ENCODE assay signal across 10 cellular contexts in the genomic region with DNA sequence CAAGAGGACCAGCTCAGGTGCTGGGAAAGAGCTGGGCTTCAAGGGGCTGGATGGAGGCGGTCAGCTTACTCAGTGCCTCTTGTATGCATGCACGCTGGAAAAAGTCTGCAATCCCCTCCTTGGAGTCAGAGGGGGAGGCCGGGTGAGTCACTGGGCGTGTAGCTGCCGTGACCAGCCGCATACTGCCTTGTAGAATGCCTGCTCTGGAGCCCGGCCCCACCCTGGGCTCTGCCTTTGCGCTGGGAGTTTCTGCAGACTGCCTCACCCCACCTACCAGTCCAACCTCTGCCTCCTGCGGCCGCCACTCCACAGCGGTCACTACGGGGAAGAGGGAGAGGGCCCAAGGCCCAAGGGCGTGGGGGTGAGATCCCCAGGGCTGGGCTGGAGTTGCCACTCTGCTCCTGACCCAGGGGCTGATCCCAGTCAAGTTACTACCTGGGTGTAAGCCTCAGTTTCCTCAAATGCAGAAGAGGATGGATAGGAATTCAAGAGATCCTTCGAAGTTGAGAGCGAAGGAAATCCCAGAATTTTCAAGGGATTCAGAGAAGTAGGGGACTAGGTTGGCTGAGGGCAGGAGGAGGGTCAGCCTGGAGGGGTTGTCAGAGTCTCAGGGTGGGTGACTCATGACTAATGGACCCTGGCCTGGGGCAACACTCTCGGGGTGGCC. TPM values are rescaled to one million over a fixed set of nuclear protein-coding genes. Genes with fewer than 3 reads are reported as not detected.
DNase-seq lines count a peak whose midpoint lies in the region; ATAC-seq and TF ChIP-seq lines count a peak whose summit lies in the region.
"Had no signal": no experiment of that assay in that cellular context is flagged by ENCODE, and none has a peak within 500 bp of the region (broad histone marks: within the 10 kb centered on the region; RNA-seq: fewer than 3 reads in every experiment).

No MANE protein-coding gene starts in this region.

- WGBS in mesodermal cell (ENCODE audit: insufficient coverage in 2 of 2), 2 experiments = 61 to 67% methylated on average over 12 to 14 of the region's 16 CpGs

- peak overlapping the region; percentile 86 for H3K27ac ChIP-seq in duodenal mucosa (ENCODE audit: low read depth, low read length)
- H3K27ac ChIP-seq in mesodermal cell (ENCODE audit: low read depth, low read length, severe bottlenecking) = peak overlapping the region; percentile 84
- H3K27ac ChIP-seq: BLaER1 had no signal

- H3K4me3 ChIP-seq in duodenal mucosa (ENCODE audit: low read depth in 1 of 2, low read length in 2 of 2) (peak overlapping the region in 1 of 2 donors; percentile 20), mesodermal cell (ENCODE audit: extremely low read depth, insufficient read depth, low read length, poor library complexity, severe bottlenecking) (no peak overlapping the region)
- H3K4me3 ChIP-seq: BLaER1 had no signal

- no peak for TF ChIP-seq CTCF in GM13977 (IDR thresholded peaks at IDR 0.05; ENCODE audit: extremely low read depth, insufficient read depth, missing control alignments)

- peaks cover 16 to 24% of the 10 kb centered on the region in 2 donors for H3K27me3 ChIP-seq in duodenal mucosa (ENCODE audit: control insufficient read depth in 1 of 2, insufficient read depth in 2 of 2, low read length in 2 of 2)

- H3K9me3 ChIP-seq in duodenal mucosa (ENCODE audit: control insufficient read depth in 1 of 2, low read length in 2 of 2) = no peaks in the 10 kb centered on the region
- no peaks in the 10 kb centered on the region for H3K9me3 ChIP-seq in mesodermal cell (ENCODE audit: control insufficient read depth, low read length)
- H3K9me3 ChIP-seq: BLaER1 had no signal

- peaks cover 25 to 32% of the 10 kb centered on the region in 2 donors for H3K4me1 ChIP-seq in duodenal mucosa (ENCODE audit: control insufficient read depth in 1 of 2, insufficient read depth in 2 of 2, low read length in 2 of 2)
- H3K4me1 ChIP-seq in mesodermal cell (ENCODE audit: control insufficient read depth, insufficient read depth, low read length, poor library complexity, severe bottlenecking) = peaks cover 64% of the 10 kb centered on the region

- no peak for ATAC-seq in GM21528 (IDR thresholded peaks at IDR 0.05; ENCODE audit: low FRiP score, unreplicated experiment)

- DNase-seq in 8988T = peak; percentile 100
- DNase-seq in M059J (ENCODE audit: low read depth) = peak; percentile 93
- no peak for DNase-seq in NCI-H1436 (lab: John Stamatoyannopoulos, UW)
- no peak for DNase-seq in SKM-1 (lab: John Stamatoyannopoulos, UW; ENCODE audit: unreplicated experiment)
- DNase-seq in GM13977 (ENCODE audit: low spot score) = no peak

- in situ Hi-C loops in GM13977 (cut with MboI; ENCODE audit: low pct_unique_long_range_greater_than_20kb, low sequenced_read_pairs, unreplicated experiment) = no loop called here

- H3K9ac ChIP-seq in duodenal mucosa (ENCODE audit: low read depth in 1 of 2, low read length in 2 of 2) = peak overlapping the region in 1 of 2 donors; percentile 46
- H3K9ac ChIP-seq: BLaER1 had no signal

- no peaks in the 10 kb centered on the region for H3K36me3 ChIP-seq in duodenal mucosa (ENCODE audit: control insufficient read depth in 1 of 2, insufficient read depth in 2 of 2, low read length in 2 of 2)
- peaks cover 19% of the 10 kb centered on the region for H3K36me3 ChIP-seq in mesodermal cell (ENCODE audit: control insufficient read depth, insufficient read depth, low read length)
- H3K36me3 ChIP-seq: BLaER1 had no signal

RNA-seq across cellular contexts. Expression of gene MRGPRF, which starts 4.1 kb away (rescaled TPM):
- 0.25 TPM in 1 of 2 replicates, not detected in the other for total RNA-seq in M059J (2014; rRNA removed; shearing (Covaris generic))
- polyA plus RNA-seq in mesodermal cell (2013, experiment 1 of 2) = 4.4 TPM
- 4.5 TPM for polyA plus RNA-seq in mesodermal cell (2013, experiment 2 of 2)

RNA-seq across cellular contexts. Expression of gene MRGPRD, which starts 28.1 kb away (rescaled TPM):
- not detected in 2 replicates for total RNA-seq in M059J (2014; rRNA removed; shearing (Covaris generic))
- polyA plus RNA-seq in mesodermal cell (2013, experiment 1 of 2) = not detected
- polyA plus RNA-seq in mesodermal cell (2013, experiment 2 of 2) = not detected
- total RNA-seq: neural crest cell had no signal

RNA-seq across cellular contexts. Expression of gene TPCN2, which starts 39.8 kb away (rescaled TPM):
- total RNA-seq in M059J (2014; rRNA removed; shearing (Covaris generic)) = 3.0 and 4.0 TPM in 2 replicates
- polyA plus RNA-seq in mesodermal cell (2013, experiment 1 of 2) = 8.9 TPM
- polyA plus RNA-seq in mesodermal cell (2013, experiment 2 of 2) = 7.7 TPM

Comparison
In these comparisons a context has a peak if more than half of its experiments do, and no peak if none do; other contexts are left out.
1. DNase-seq: peak in 8988T (single experiment) and M059J (single experiment); none in NCI-H1436 (single experiment), SKM-1 (single experiment) and GM13977 (single experiment).